8 cellular contexts compared by ENCODE assay signal in the genomic region with DNA sequence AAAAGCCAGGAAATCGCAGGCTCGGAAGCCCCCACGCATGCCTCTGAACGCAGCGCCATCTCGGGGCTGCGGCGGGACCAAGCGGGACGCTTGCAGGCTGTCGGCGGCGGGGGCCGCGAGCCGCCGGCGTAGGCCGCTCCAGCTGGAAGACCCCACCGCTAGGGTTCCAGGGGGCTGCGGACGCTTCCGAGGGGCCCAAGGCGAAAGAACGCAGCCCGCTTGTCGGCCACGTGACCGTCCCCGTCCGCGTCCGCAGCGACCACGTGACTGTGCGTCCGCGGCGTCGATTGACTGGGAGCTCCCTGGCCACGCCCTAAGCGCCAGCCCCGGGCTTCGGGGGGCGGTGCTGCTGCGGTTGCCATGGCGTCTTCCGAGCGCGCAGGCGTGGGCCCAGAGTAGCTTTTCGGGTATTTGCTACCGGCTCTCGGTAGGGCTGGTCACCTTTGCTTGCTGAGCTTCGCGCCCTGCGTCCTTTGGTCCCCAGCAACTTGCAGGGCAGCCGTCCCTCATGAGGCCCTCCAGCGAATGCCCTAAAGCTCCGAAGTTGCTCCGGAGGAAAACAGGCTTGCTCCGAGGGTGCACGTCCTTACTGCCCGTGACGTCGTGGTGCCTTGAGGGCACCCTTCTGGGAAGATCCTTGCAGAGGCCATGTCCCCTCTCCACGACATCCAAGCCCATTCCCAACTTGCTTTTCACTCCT.
A peak's percentile ranks its signal among the peaks of the same experiment; 100 is the strongest.
DNase-seq lines count a peak whose midpoint lies in the region; ATAC-seq and FAIRE-seq lines count a peak whose summit lies in the region.

No MANE protein-coding gene starts in this region.

- peak overlapping the region; percentile 74 to 90 (median 86) for H3K9ac ChIP-seq in BLaER1 treated with 17β-estradiol and CSF1 and Interleukin-3, amounts not matched to agents 10 nM and 100 nM

- no peaks in the 10 kb centered on the region for H3K36me3 ChIP-seq in BLaER1 treated with 17β-estradiol and CSF1 and Interleukin-3, amounts not matched to agents 10 nM and 100 nM

- H3K27me3 ChIP-seq in BLaER1 treated with 17β-estradiol and CSF1 and Interleukin-3, amounts not matched to agents 10 nM and 100 nM: no peaks in the 10 kb centered on the region

- ATAC-seq in HG03439 (IDR thresholded peaks at IDR 0.05; ENCODE audit: unreplicated experiment): peak; percentile 90

- peak; percentile 83 for DNase-seq in GM19239 (ENCODE audit: insufficient read length, low spot score)
- DNase-seq in NCI-H460 (ENCODE audit: extremely low read depth, low read depth): peak; percentile 80
- DNase-seq in activated CD4-positive, alpha-beta T cell treated with anti-CD3 and anti-CD28 coated beads for 48 hours: peak; percentile 94
- peak; percentile 98 for DNase-seq in left kidney (ENCODE audit: low read depth, low spot score)
- peak; percentile 80 to 85 for DNase-seq in stimulated activated CD4-positive, alpha-beta T cell treated with anti-CD3 and anti-CD28 coated beads, Interleukin-2, amount 100 ng/mL, for 48 hours

- H3K4me3 ChIP-seq in BLaER1 treated with 17β-estradiol and CSF1 and Interleukin-3, amounts not matched to agents 10 nM and 100 nM: peak overlapping the region; percentile 62 to 76 (median 70)

- peaks cover 31 to 69% (median 58%) of the 10 kb centered on the region in 10 experiments for H3K4me1 ChIP-seq in BLaER1 treated with 17β-estradiol and CSF1 and Interleukin-3, amounts not matched to agents 10 nM and 100 nM

- H3K27ac ChIP-seq in BLaER1 treated with 17β-estradiol and CSF1 and Interleukin-3, amounts not matched to agents 10 nM and 100 nM: peak overlapping the region; percentile 83 to 93 (median 89)
- H3K27ac ChIP-seq in cingulate gyrus (ENCODE audit: low read depth, low read length): peak overlapping the region; percentile 96

- H3K4me2 ChIP-seq in BLaER1 treated with 17β-estradiol and CSF1 and Interleukin-3, amounts not matched to agents 10 nM and 100 nM: peak overlapping the region; percentile 80 to 96 (median 92)

- H4K20me1 ChIP-seq in BLaER1 treated with 17β-estradiol and CSF1 and Interleukin-3, amounts not matched to agents 10 nM and 100 nM: no peaks in the 10 kb centered on the region

- peak; percentile 93 for FAIRE-seq in GM19239 (lab: Jason Lieb, UNC)

- peaks cover 0 to 37% (median 26%) of the 10 kb centered on the region in 11 experiments; a peak in 17 of 22 replicates for H3K9me3 ChIP-seq in BLaER1 treated with 17β-estradiol and CSF1 and Interleukin-3, amounts not matched to agents 10 nM and 100 nM (replicated peaks in 1 of 11)

Comparison
In these comparisons a context has a peak if more than half of its experiments do, and no peak if none do; other contexts are left out.
1. Peak in every context shown above with its lines: DNase-seq, ATAC-seq, H3K4me3 ChIP-seq and H3K27ac ChIP-seq.